In the genomic region with DNA sequence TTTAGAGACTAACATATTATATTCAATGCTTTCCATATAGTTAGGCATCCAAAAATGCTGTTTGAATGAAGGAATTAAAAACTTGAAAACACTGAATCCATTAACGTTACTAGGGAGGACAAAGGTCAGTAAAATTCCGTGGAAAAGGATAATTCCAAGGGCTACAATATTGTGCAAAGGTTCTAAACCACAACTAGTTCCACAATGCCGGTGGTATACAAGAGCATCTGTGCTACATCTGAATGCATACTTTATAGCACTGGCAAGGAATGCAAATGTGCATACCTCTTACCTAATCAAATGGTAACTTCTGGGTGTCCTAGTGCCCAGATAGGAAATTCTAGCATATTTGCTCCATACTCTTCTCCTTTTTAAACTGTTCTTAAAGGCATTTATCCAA, we compare ENCODE assay signal across 10 cellular contexts. TPM values are rescaled to one million over a fixed set of nuclear protein-coding genes. Genes with fewer than 3 reads are reported as not detected.
A peak's percentile ranks its signal among the peaks of the same experiment; 100 is the strongest.
DNase-seq lines count a peak whose midpoint lies in the region; ATAC-seq, FAIRE-seq and TF ChIP-seq lines count a peak whose summit lies in the region.
"Had no signal": no experiment of that assay in that cellular context is flagged by ENCODE, and none has a peak within 500 bp of the region (broad histone marks: within the 10 kb centered on the region; RNA-seq: fewer than 3 reads in every experiment).

No MANE protein-coding gene starts in this region.

- TF ChIP-seq CTCF in A549 (IDR thresholded peaks at IDR 0.05) (no peak), fibroblast of villous mesenchyme (IDR thresholded peaks at IDR 0.05; ENCODE audit: insufficient read depth, low read depth, low read length) (no peak), testis (IDR thresholded peaks at IDR 0.05) (no peak)

- TF ChIP-seq POLR2A in A549 (IDR thresholded peaks at IDR 0.05; ENCODE audit: low read length), result no peak
- no peak for TF ChIP-seq POLR2A in testis (IDR thresholded peaks at IDR 0.05)

- H3K4me1 ChIP-seq in A549 (peaks cover 50% of the 10 kb centered on the region), testis (peaks cover 15% of the 10 kb centered on the region)

- H3K36me3 ChIP-seq in SK-N-MC (ENCODE audit: insufficient read depth, low read length) (peaks cover 44% of the 10 kb centered on the region), testis (ENCODE audit: low read depth, missing control alignments) (no peaks in the 10 kb centered on the region)

- no peak for DNase-seq in A549 (ENCODE audit: low read depth in 1 of 2, low spot score in 1 of 2)
- peak; percentile 54 for DNase-seq in EL
- DNase-seq in SK-N-MC (ENCODE audit: low read depth, low spot score), result no peak
- DNase-seq in fibroblast of villous mesenchyme (ENCODE audit: low read depth), result peak; percentile 26
- DNase-seq in testis, result no peak
- no peak for DNase-seq in NCI-H2081 treated with DMSO at 0.1 percent for 48 hours (lab: John Stamatoyannopoulos, UW)
- no peak for DNase-seq in NCI-H128 (lab: John Stamatoyannopoulos, UW; ENCODE audit: unreplicated experiment)
- DNase-seq: SHP77 had no signal

- CTCF ChIA-PET in A549 (lab: Yijun Ruan, JAX), result interaction anchor here (0.9 to 1.4 kb wide), 3 partner anchors 33 to 148 kb away, joined by 3 to 5 read pairs (median 4); no protein-coding TSS in a partner anchor

- 17% methylated on average over 3 of the region's 3 CpGs for WGBS in A549 (ENCODE audit: missing lambda C conversion rate)
- WGBS in testis, 2 donors, result 50 to 56% methylated on average over 3 of the region's 3 CpGs

- peak overlapping the region; percentile 88 for H3K4me2 ChIP-seq in A549

- ATAC-seq in A549 (no peak), HG03196 (IDR thresholded peaks at IDR 0.05; ENCODE audit: unreplicated experiment) (no peak)

- POLR2A ChIA-PET in A549 (lab: Yijun Ruan, JAX), result no interaction called here

- H3K4me3 ChIP-seq in A549, result peak overlapping the region; percentile 74
- peak overlapping the region; percentile 86 for H3K4me3 ChIP-seq in SK-N-MC
- H3K4me3 ChIP-seq in fibroblast of villous mesenchyme (ENCODE audit: low read depth, low read length), result no peak overlapping the region
- no peak overlapping the region for H3K4me3 ChIP-seq in testis

- no peak for TF ChIP-seq RAD21 in A549 (conservative IDR thresholded peaks at IDR 0.05 in 1 of 2, IDR thresholded peaks at IDR 0.05 in 1 of 2)

- H3K27me3 ChIP-seq in testis, result no peaks in the 10 kb centered on the region

- peak overlapping the region; percentile 96 for H3K9ac ChIP-seq in SK-N-MC (ENCODE audit: insufficient read length)

- H3K27ac ChIP-seq in A549 (peak overlapping the region; percentile 0 to 18; a peak in 1 of 6 replicates), SK-N-MC (no peak overlapping the region), testis (no peak overlapping the region)

- H3K9me3 ChIP-seq in A549, result no peaks in the 10 kb centered on the region
- no peaks in the 10 kb centered on the region for H3K9me3 ChIP-seq in SK-N-MC (ENCODE audit: low read depth, low read length)
- H3K9me3 ChIP-seq in testis, result no peaks in the 10 kb centered on the region

- no peak for TF ChIP-seq EP300 in A549 (IDR thresholded peaks at IDR 0.05)

- intact Hi-C loops in testis (cut with DNase I; ENCODE audit: low total_unique reads), result no loop called here

- FAIRE-seq in A549 (lab: Jason Lieb, UNC), result peak; percentile 43
- FAIRE-seq: islet of Langerhans had no signal

TF ChIP-seq in A549, 52 proteins besides CTCF, POLR2A, EP300 and RAD21:
- no peak for TF ChIP-seq HOXB5 (CRISPR knock-in tag; IDR thresholded peaks at IDR 0.05)
- TF ChIP-seq CHD2 (IDR thresholded peaks at IDR 0.05; ENCODE audit: low read length, partially characterized antibody), result no peak
- TF ChIP-seq, protein P1, sequence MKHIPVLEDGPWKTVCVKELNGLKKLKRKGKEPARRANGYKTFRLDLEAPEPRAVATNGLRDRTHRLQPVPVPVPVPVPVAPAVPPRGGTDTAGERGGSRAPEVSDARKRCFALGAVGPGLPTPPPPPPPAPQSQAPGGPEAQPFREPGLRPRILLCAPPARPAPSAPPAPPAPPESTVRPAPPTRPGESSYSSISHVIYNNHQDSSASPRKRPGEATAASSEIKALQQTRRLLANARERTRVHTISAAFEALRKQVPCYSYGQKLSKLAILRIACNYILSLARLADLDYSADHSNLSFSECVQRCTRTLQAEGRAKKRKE (CRISPR knock-in tag; IDR thresholded peaks at IDR 0.05; ENCODE audit: low read depth), result no peak
- no peak for TF ChIP-seq RFX5 (IDR thresholded peaks at IDR 0.05)
- TF ChIP-seq HMGXB4 (CRISPR knock-in tag; IDR thresholded peaks at IDR 0.05; ENCODE audit: borderline replicate concordance), result no peak
- TF ChIP-seq BHLHE40 (IDR thresholded peaks at IDR 0.05; ENCODE audit: low read depth, low read length), result no peak
- TF ChIP-seq, protein P2, sequence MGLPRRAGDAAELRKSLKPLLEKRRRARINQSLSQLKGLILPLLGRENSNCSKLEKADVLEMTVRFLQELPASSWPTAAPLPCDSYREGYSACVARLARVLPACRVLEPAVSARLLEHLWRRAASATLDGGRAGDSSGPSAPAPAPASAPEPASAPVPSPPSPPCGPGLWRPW (IDR thresholded peaks at IDR 0.05), result no peak
- no peak for TF ChIP-seq MAFK (IDR thresholded peaks at IDR 0.05; ENCODE audit: partially characterized antibody)
- TF ChIP-seq ZC3H11A (IDR thresholded peaks at IDR 0.05), result no peak
- no peak for TF ChIP-seq ZSCAN20 (CRISPR knock-in tag; IDR thresholded peaks at IDR 0.05)
- no peak for TF ChIP-seq CEBPB (IDR thresholded peaks at IDR 0.05)

RNA-seq across cellular contexts. Expression of gene ICE2, which starts 2.2 kb away (rescaled TPM):
- polyA plus RNA-seq in A549 (2011; rRNA removed), result 80.7 and 87.6 TPM in 2 replicates
- 22.8 and 23.5 TPM in 2 replicates for polyA plus RNA-seq in A549 (2012; cell fraction: cytosol; rRNA removed)
- polyA plus RNA-seq in A549 (2012; cell fraction: nucleus; rRNA removed), result 15.4 and 20.6 TPM in 2 replicates
- polyA plus RNA-seq in A549 (2017; fragmentation: RNase III; extraction: RNeasy Plus Mini Kit Qiagen cat#74134 plus additional on column Dnase treatment), result 36.9 to 44.0 TPM (median 43.1 TPM) in 3 replicates
- polyA minus RNA-seq in A549 (2011; rRNA and poly(A)+ RNA removed), result 57.6 and 63.4 TPM in 2 replicates
- total RNA-seq in fibroblast of villous mesenchyme, result 28.7 and 31.1 TPM in 2 replicates
- 10 to 100 TPM; 44.6 to 48.3 TPM for total RNA-seq in testis
- polyA plus RNA-seq in testis (ENCODE audit: insufficient read depth, low read depth, low replicate concordance), result 24.3 TPM

Comparison
In these comparisons a context has a peak if more than half of its experiments do, and no peak if none do; other contexts are left out.
1. DNase-seq: peak in EL (single experiment) and fibroblast of villous mesenchyme (single experiment); none in A549 (0 of 2), SK-N-MC (single experiment), testis (single experiment), NCI-H2081 treated with DMSO at 0.1 percent for 48 hours (single experiment) and NCI-H128 (single experiment).
2. H3K27ac ChIP-seq: peak in A549 (2 of 2); none in SK-N-MC (single experiment) and testis (0 of 2).
3. H3K4me3 ChIP-seq: peak in A549 (single experiment) and SK-N-MC (single experiment); none in fibroblast of villous mesenchyme (single experiment) and testis (0 of 2).